22 cellular contexts compared by ENCODE assay signal in the genomic region with DNA sequence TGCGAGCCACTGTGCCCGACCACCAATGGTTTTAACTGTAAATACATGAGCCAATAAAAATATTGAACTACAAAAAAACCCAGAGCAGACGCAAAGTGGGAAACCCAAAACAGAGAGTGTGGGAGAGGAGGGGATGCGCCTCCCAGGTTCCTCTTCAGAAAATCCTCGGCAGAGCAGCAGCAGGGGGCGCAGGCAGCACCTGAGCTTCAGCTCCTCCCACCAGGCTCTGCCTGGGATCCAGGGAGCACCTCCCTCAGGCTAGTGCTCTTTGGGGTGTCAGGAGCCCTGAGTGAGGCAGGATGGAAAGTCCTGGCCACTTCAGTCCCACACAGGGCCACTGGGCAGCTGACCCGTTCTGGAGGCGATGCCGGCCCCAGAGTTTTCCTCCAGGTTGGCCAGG.
DNase-seq lines count a peak whose midpoint lies in the region; ATAC-seq, FAIRE-seq and TF ChIP-seq lines count a peak whose summit lies in the region.
"Had no signal": no experiment of that assay in that cellular context is flagged by ENCODE, and none has a peak within 500 bp of the region (broad histone marks: within the 10 kb centered on the region; RNA-seq: fewer than 3 reads in every experiment).

No MANE protein-coding gene starts in this region.

- POLR2A ChIA-PET in A549 (lab: Yijun Ruan, JAX) (no interaction called here), Panc1 (lab: Charles Lee) (no interaction called here)

- WGBS in A549 (ENCODE audit: missing lambda C conversion rate) = 31% methylated on average over 8 of the region's 9 CpGs

- H3K27me3 ChIP-seq in Panc1 (ENCODE audit: control insufficient read depth, insufficient read depth, low read length) (no peaks in the 10 kb centered on the region; the same call in 1 of the 2 replicates), Karpas-422 (ENCODE audit: low read length) (no peaks in the 10 kb centered on the region)

- H3K79me2 ChIP-seq in Karpas-422 (ENCODE audit: low read length) = no peaks in the 10 kb centered on the region

- no peaks in the 10 kb centered on the region for H3K9me2 ChIP-seq in Karpas-422 (replicated peaks; ENCODE audit: insufficient read depth, low read length)

- no peak overlapping the region for H3K9ac ChIP-seq in Karpas-422 (ENCODE audit: low read length)

- H3K4me3 ChIP-seq in A549 = no peak overlapping the region
- no peak overlapping the region for H3K4me3 ChIP-seq in Panc1 (ENCODE audit: low read depth in 2 of 2, low read length in 2 of 2)
- no peak overlapping the region for H3K4me3 ChIP-seq in Karpas-422 (ENCODE audit: low read length)
- H3K4me3 ChIP-seq: heart left ventricle had no signal

- no peak overlapping the region for H2AFZ ChIP-seq in Karpas-422 (ENCODE audit: low read length)

- DNase-seq in A549 (ENCODE audit: low read depth in 1 of 2, low spot score in 1 of 2) (peak; percentile 5 to 11), ELR (ENCODE audit: low read depth) (peak; percentile 3), Panc1 (ENCODE audit: low read depth, low spot score) (no peak), iPS-NIHi11 (ENCODE audit: low spot score) (peak; percentile 59), mesenteric fat pad (ENCODE audit: low spot score) (no peak), 8988T (no peak), Karpas-422 (no peak)
- DNase-seq: activated CD4-positive, alpha-beta memory T cell treated with anti-CD3 and anti-CD28 coated beads for 36 hours; activated CD8-positive, alpha-beta memory T cell treated with anti-CD3 and anti-CD28 coated beads, Interleukin-2, amount 50 U/mL, for 48 hours; activated naive CD8-positive, alpha-beta T cell treated with anti-CD3 and anti-CD28 coated beads for 36 hours; CD4-positive, CD25-positive, alpha-beta regulatory T cell; heart left ventricle; naive thymus-derived CD4-positive, alpha-beta T cell; NCI-H1694; NCI-H69; small intestine; stimulated activated CD4-positive, alpha-beta T cell treated with anti-CD3 and anti-CD28 coated beads, Interleukin-1b, Interleukin-23, amount 100 ng/mL, for 48 hours; substantia nigra; T1000 had no signal

- ATAC-seq in A549 = peak; percentile 50 to 68; a peak in 5 of 6 replicates
- ATAC-seq in Panc1 = no peak
- ATAC-seq: heart left ventricle; left lobe of liver; naive thymus-derived CD4-positive, alpha-beta T cell; Right ventricle myocardium inferior had no signal

- no peak for TF ChIP-seq POLR2A in A549 (IDR thresholded peaks at IDR 0.05; ENCODE audit: low read length)

- H3K36me3 ChIP-seq in Panc1 (ENCODE audit: control insufficient read depth, insufficient read depth, low read length) = no peaks in the 10 kb centered on the region
- no peaks in the 10 kb centered on the region for H3K36me3 ChIP-seq in Karpas-422 (ENCODE audit: insufficient read depth, low read length)
- H3K36me3 ChIP-seq: heart left ventricle had no signal

- intact Hi-C loops in Panc1 (cut with micrococcal nuclease; ENCODE audit: unreplicated experiment) = no loop called here

- no TSS peak for BruUV-seq in Panc1 (replicated peaks; lab: Mats Ljungman, UMichigan)

- in situ Hi-C loops in Panc1 (cut with HindIII; ENCODE audit: low pct_unique_long_range_greater_than_20kb, low sequenced_read_pairs) = no loop called here

- H3K4me2 ChIP-seq in A549 = no peak overlapping the region
- no peak overlapping the region for H3K4me2 ChIP-seq in Karpas-422 (ENCODE audit: low read depth, low read length, poor library complexity, severe bottlenecking)

- H3K4me1 ChIP-seq in A549 (no peaks in the 10 kb centered on the region), Panc1 (ENCODE audit: control insufficient read depth, insufficient read depth, low read length) (no peaks in the 10 kb centered on the region), Karpas-422 (ENCODE audit: low read length) (no peaks in the 10 kb centered on the region)
- H3K4me1 ChIP-seq: heart left ventricle had no signal

- H3K9me3 ChIP-seq in A549 (no peaks in the 10 kb centered on the region), Panc1 (ENCODE audit: control insufficient read depth, insufficient read depth, low read depth, low read length) (no peaks in the 10 kb centered on the region), Karpas-422 (ENCODE audit: low read length) (no peaks in the 10 kb centered on the region)
- H3K9me3 ChIP-seq: heart left ventricle had no signal

- no peak for TF ChIP-seq EP300 in A549 (IDR thresholded peaks at IDR 0.05)

- FAIRE-seq in A549 (lab: Jason Lieb, UNC) = no peak
- FAIRE-seq: small intestine had no signal

- peak in 1 of 2 experiments; percentile 23; a peak in 1 of 5 replicates for TF ChIP-seq RAD21 in A549 (conservative IDR thresholded peaks at IDR 0.05 in 1 of 2, IDR thresholded peaks at IDR 0.05 in 1 of 2)

- TF ChIP-seq CTCF in A549 (IDR thresholded peaks at IDR 0.05) (peak; percentile 11; the same call in 1 of the 3 replicates), Panc1 (IDR thresholded peaks at IDR 0.05) (peak; percentile 21)

- H3K27ac ChIP-seq in A549 = no peak overlapping the region
- no peak overlapping the region for H3K27ac ChIP-seq in Panc1 (ENCODE audit: low read length)
- H3K27ac ChIP-seq in Karpas-422 (ENCODE audit: low read length) = no peak overlapping the region
- H3K27ac ChIP-seq: epithelial cell of prostate, heart left ventricle had no signal

- H4K20me1 ChIP-seq in Karpas-422 (ENCODE audit: insufficient read depth, low read depth, low read length) = no peaks in the 10 kb centered on the region

- CTCF ChIA-PET in A549 (lab: Yijun Ruan, JAX) (interaction anchor here (0.9 kb wide), 1 partner anchor 137 kb away, joined by 3 read pairs; no protein-coding TSS in a partner anchor), Panc1 (lab: Charles Lee) (no interaction called here)

TF ChIP-seq in A549, 52 proteins besides CTCF, POLR2A, EP300 and RAD21:
- TF ChIP-seq EHF (CRISPR knock-in tag; IDR thresholded peaks at IDR 0.05) (no peak), CHD4 (IDR thresholded peaks at IDR 0.05; ENCODE audit: borderline replicate concordance) (no peak), NFE2L2 (conservative IDR thresholded peaks at IDR 0.05; ENCODE audit: low read length) (no peak), SMC3 (IDR thresholded peaks at IDR 0.05) (peak; percentile 33; the same call in 2 of the 3 replicates), ZSCAN20 (CRISPR knock-in tag; IDR thresholded peaks at IDR 0.05) (no peak)

Comparison
In these comparisons a context has a peak if more than half of its experiments do, and no peak if none do; other contexts are left out.
1. DNase-seq: peak in A549 (2 of 2), ELR (single experiment) and iPS-NIHi11 (single experiment); none in Panc1 (single experiment), mesenteric fat pad (single experiment), 8988T (single experiment) and Karpas-422 (single experiment).